ENCODE assay signal across 23 cellular contexts in the genomic region with DNA sequence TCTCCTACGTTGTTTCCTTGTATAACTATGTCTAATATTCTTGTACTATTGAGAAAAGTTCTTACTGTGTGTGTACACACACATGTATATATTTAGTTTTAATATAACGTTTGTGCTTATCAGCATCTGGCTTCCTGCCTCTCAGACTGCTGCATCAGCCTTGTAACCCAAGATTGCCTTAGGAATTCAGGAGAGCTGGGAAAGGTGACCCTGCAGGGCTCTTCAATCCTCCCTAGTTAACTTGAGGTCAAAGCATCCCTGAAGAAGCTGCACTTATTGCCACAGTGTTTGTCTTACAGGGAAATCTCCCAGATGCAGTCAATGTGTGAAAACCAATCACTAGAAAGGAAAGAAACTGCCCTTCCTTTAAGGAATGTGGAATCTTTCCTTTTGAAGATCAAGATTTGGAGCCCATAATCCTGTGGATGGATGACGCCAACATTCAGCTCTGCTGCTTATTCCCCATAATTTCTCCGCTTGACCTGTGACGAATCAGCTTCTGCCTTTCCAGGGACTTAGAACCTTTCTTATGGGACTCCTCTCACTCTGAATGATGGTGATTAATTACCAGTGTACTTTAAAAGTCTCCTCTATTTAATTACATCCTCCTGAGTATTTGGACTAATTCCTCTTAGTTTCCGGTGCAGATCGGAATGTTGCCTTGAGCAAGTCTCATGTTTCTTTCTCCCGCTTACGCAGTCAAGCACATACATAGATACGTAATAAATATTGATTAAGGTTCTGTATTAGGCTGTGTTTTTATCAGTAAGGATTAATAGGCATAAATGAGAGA. TPM values are rescaled to one million over a fixed set of nuclear protein-coding genes. Genes with fewer than 3 reads are reported as not detected.
"Had no signal": no experiment of that assay in that cellular context is flagged by ENCODE, and none has a peak within 500 bp of the region (broad histone marks: within the 10 kb centered on the region; RNA-seq: fewer than 3 reads in every experiment).

No MANE protein-coding gene starts in this region.

- H3K9me3 ChIP-seq: mucosa of descending colon, prostate gland, spleen, stomach, testis, upper lobe of right lung had no signal

- H3K27me3 ChIP-seq: brain microvascular endothelial cell, spleen, stomach, testis, upper lobe of right lung had no signal

- H3K9me3 Mint-ChIP-seq: activated naive CD8-positive, alpha-beta T cell treated with anti-CD3 and anti-CD28 coated beads, Interleukin-2, amount 10 ng/mL, durations not matched to agents 7 days and 5 days; naive thymus-derived CD4-positive, alpha-beta T cell; T-cell had no signal

- H3K27ac Mint-ChIP-seq: activated naive CD8-positive, alpha-beta T cell treated with anti-CD3 and anti-CD28 coated beads, Interleukin-2, amount 10 ng/mL, durations not matched to agents 7 days and 5 days; naive thymus-derived CD4-positive, alpha-beta T cell; T-cell had no signal

- ATAC-seq: left colon; mucosa of descending colon; naive thymus-derived CD4-positive, alpha-beta T cell; sciatic nerve; T-cell; upper lobe of right lung had no signal

- H3K4me3 Mint-ChIP-seq: activated naive CD8-positive, alpha-beta T cell treated with anti-CD3 and anti-CD28 coated beads, Interleukin-2, amount 10 ng/mL, durations not matched to agents 7 days and 5 days; naive thymus-derived CD4-positive, alpha-beta T cell; T-cell had no signal

- H3K4me1 ChIP-seq: prostate gland, testis, upper lobe of right lung had no signal

- DNase-seq: activated CD4-positive, CD25-positive, alpha-beta regulatory T cell treated with anti-CD3 and anti-CD28 coated beads, Interleukin-2, amount 50 U/mL, for 72 hours; activated naive CD4-positive, alpha-beta T cell; activated naive CD8-positive, alpha-beta T cell treated with anti-CD3 and anti-CD28 coated beads, Interleukin-2, amount 10 ng/mL, durations not matched to agents 7 days and 5 days; anterior cingulate cortex; brain microvascular endothelial cell; cortex of kidney; effector CD8-positive, alpha-beta T cell; foreskin melanocyte; head of caudate nucleus; left colon; mucosa of descending colon; naive thymus-derived CD4-positive, alpha-beta T cell; spleen; stimulated activated CD4-positive, alpha-beta T cell treated with anti-CD3 and anti-CD28 coated beads, Interleukin-2, amount 100 ng/mL, for 24 hours; stomach; T-cell; T1000; testis; upper lobe of right lung had no signal

- H3K36me3 Mint-ChIP-seq: activated naive CD8-positive, alpha-beta T cell treated with anti-CD3 and anti-CD28 coated beads, Interleukin-2, amount 10 ng/mL, durations not matched to agents 7 days and 5 days; naive thymus-derived CD4-positive, alpha-beta T cell; T-cell had no signal

- H3K4me1 Mint-ChIP-seq: activated naive CD8-positive, alpha-beta T cell treated with anti-CD3 and anti-CD28 coated beads, Interleukin-2, amount 10 ng/mL, durations not matched to agents 7 days and 5 days; naive thymus-derived CD4-positive, alpha-beta T cell; T-cell had no signal

- H3K36me3 ChIP-seq: brain microvascular endothelial cell, prostate gland, spleen, upper lobe of right lung had no signal

- H3K27ac ChIP-seq: brain microvascular endothelial cell, prostate gland, stomach, testis, upper lobe of right lung had no signal

- H3K27me3 Mint-ChIP-seq: activated naive CD8-positive, alpha-beta T cell treated with anti-CD3 and anti-CD28 coated beads, Interleukin-2, amount 10 ng/mL, durations not matched to agents 7 days and 5 days had no signal

- H3K4me3 ChIP-seq: lung, mucosa of descending colon, prostate gland, spleen, stomach, testis, upper lobe of right lung had no signal

RNA-seq across cellular contexts. Expression of a gene that starts 14.4 kb away (rescaled TPM):
- total RNA-seq: activated CD8-positive, alpha-beta memory T cell treated with anti-CD3 and anti-CD28 coated beads for 36 hours; activated naive CD8-positive, alpha-beta T cell treated with anti-CD3 and anti-CD28 coated beads, Interleukin-2, amount 10 ng/mL, durations not matched to agents 7 days and 5 days had no signal
- polyA plus RNA-seq: naive thymus-derived CD4-positive, alpha-beta T cell had no signal
